15 cellular contexts compared by ENCODE assay signal in genomic region chr5:128494516-128494915, GRCh38. TPM values are rescaled to one million over a fixed set of nuclear protein-coding genes. Genes with fewer than 3 reads are reported as not detected.
DNase-seq lines count a peak whose midpoint lies in the region; ATAC-seq and TF ChIP-seq lines count a peak whose summit lies in the region.
"Had no signal": no experiment of that assay in that cellular context is flagged by ENCODE, and none has a peak within 500 bp of the region (broad histone marks: within the 10 kb centered on the region; RNA-seq: fewer than 3 reads in every experiment).

No MANE protein-coding gene starts in this region.

- H3K9me3 ChIP-seq in BE2C (no peaks in the 10 kb centered on the region), RWPE2 (ENCODE audit: severe bottlenecking) (no peaks in the 10 kb centered on the region)
- H3K9me3 ChIP-seq: SJSA1 had no signal

- DNase-seq in BE2C: no peak
- DNase-seq in RWPE2 (ENCODE audit: low spot score): no peak
- DNase-seq in fibroblast of villous mesenchyme (ENCODE audit: low read depth): no peak
- DNase-seq in SHP77 (lab: John Stamatoyannopoulos, UW): no peak
- no peak for DNase-seq in stimulated activated CD4-positive, alpha-beta T cell treated with anti-CD3 and anti-CD28 coated beads, Interleukin-12 subunit alpha, Interleukin-12 subunit beta, amount 100 ng/mL, for 4 hours
- DNase-seq in NCI-H1694 (lab: John Stamatoyannopoulos, UW): no peak
- DNase-seq: activated CD8-positive, alpha-beta memory T cell treated with anti-CD3 and anti-CD28 coated beads, Interleukin-2, amount 50 U/mL, for 48 hours; AML-193; foreskin melanocyte; NCI-H1105; retina; stimulated activated naive CD8-positive, alpha-beta T cell treated with anti-CD3 and anti-CD28 coated beads, Interleukin-15, Interleukin-2, amounts not matched to agents 100 U/mL and 50 U/mL, for 24 hours had no signal

- H3K4me3 ChIP-seq in BE2C (ENCODE audit: low read depth, low read length) (no peak overlapping the region), RWPE2 (ENCODE audit: severe bottlenecking) (no peak overlapping the region), fibroblast of villous mesenchyme (ENCODE audit: low read depth, low read length) (no peak overlapping the region)
- H3K4me3 ChIP-seq: SJSA1 had no signal

- H3K4me1 ChIP-seq in BE2C (no peaks in the 10 kb centered on the region), RWPE2 (ENCODE audit: insufficient read depth, poor library complexity, severe bottlenecking) (no peaks in the 10 kb centered on the region)
- H3K4me1 ChIP-seq: SJSA1 had no signal

- H3K36me3 ChIP-seq in BE2C: no peaks in the 10 kb centered on the region
- H3K36me3 ChIP-seq in RWPE2 (ENCODE audit: low read depth): peaks cover 39% of the 10 kb centered on the region
- H3K36me3 ChIP-seq: SJSA1 had no signal

- no peak overlapping the region for H3K27ac ChIP-seq in RWPE2 (ENCODE audit: poor library complexity, severe bottlenecking)
- H3K27ac ChIP-seq: SJSA1 had no signal

- no peaks in the 10 kb centered on the region for H3K27me3 ChIP-seq in BE2C
- no peaks in the 10 kb centered on the region for H3K27me3 ChIP-seq in RWPE2 (ENCODE audit: insufficient read depth, poor library complexity, severe bottlenecking)
- H3K27me3 ChIP-seq: SJSA1 had no signal

- ATAC-seq in GM19351 (IDR thresholded peaks at IDR 0.05; ENCODE audit: unreplicated experiment) (peak; percentile 48), RWPE2 (ENCODE audit: low read depth) (no peak), GM18867 (IDR thresholded peaks at IDR 0.05; ENCODE audit: unreplicated experiment) (no peak)
- ATAC-seq: stimulated activated naive CD8-positive, alpha-beta T cell treated with anti-CD3 and anti-CD28 coated beads, Interleukin-15, Interleukin-2, amounts not matched to agents 100 U/mL and 50 U/mL, for 24 hours had no signal

- peak; percentile 27 for TF ChIP-seq CTCF in BE2C (IDR thresholded peaks at IDR 0.05; ENCODE audit: low read depth, low read length)
- TF ChIP-seq CTCF in RWPE2 (IDR thresholded peaks at IDR 0.05; ENCODE audit: poor library complexity, severe bottlenecking): peak; percentile 54
- peak; percentile 38 for TF ChIP-seq CTCF in fibroblast of villous mesenchyme (IDR thresholded peaks at IDR 0.05; ENCODE audit: insufficient read depth, low read depth, low read length)

RNA-seq across cellular contexts. Expression of gene FBN2, which starts 43.5 kb away (rescaled TPM):
- polyA plus RNA-seq in BE2C (2012; ENCODE audit: insufficient read depth, insufficient read length, low read depth): not detected
- total RNA-seq in fibroblast of villous mesenchyme: 81.6 and 137 TPM in 2 replicates
